Comparison of ENCODE assay signal across 1 cellular context in the genomic region with DNA sequence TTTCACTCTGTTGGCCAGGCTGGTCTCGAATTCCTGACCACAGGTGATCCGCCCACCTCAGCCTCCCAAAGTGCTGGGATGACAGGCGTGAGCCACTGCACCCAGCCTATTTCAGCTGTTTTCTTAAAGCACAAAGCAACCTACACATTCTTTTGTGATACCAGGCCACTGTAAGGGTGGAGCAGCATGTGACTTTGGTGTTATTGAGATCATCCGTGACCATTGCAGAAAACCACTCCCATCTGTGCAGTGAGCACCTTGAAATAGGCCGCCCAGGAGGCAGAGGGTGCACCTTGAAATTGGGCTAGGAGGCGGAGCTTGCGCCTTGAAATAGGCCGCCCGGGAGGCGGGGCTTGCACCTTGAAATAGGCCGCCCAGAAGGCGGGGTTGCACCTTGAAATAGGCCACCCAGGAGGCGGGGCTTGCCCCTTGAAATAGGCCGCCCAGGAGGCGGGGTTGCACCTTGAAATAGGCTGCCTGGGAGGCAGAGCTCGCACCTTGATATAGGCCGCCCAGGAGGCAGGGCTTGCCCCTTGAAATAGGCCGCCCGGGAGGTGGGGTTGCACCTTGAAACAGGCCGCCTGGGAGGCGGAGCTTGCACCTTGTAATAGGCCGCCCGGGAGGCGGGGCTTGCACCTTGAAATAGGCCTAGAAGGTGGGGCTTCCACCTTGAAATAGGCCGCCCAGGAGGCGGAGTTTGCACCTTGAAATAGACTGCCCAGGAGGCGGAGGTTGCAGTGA.
A peak's percentile ranks its signal among the peaks of the same experiment; 100 is the strongest.
TF ChIP-seq lines count a peak whose summit lies in the region.

No MANE protein-coding gene starts in this region.

TF ChIP-seq in HepG2, 621 proteins besides CTCF, POLR2A, EP300 and RAD21 (continued from another document):
- TF ChIP-seq DRAP1 (CRISPR knock-in tag; IDR thresholded peaks at IDR 0.05), result peak; percentile 50
- no peak for TF ChIP-seq U2AF2 (IDR thresholded peaks at IDR 0.05; ENCODE audit: low read depth, low read length)
- TF ChIP-seq SMAD1 (CRISPR knock-in tag; IDR thresholded peaks at IDR 0.05; ENCODE audit: borderline replicate concordance, low read depth), result no peak
- TF ChIP-seq, protein P1, sequence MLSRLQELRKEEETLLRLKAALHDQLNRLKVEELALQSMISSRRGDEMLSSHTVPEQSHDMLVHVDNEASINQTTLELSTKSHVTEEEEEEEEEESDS (CRISPR knock-in tag; IDR thresholded peaks at IDR 0.05; ENCODE audit: borderline replicate concordance), result no peak
- TF ChIP-seq ZNF207 (IDR thresholded peaks at IDR 0.05; ENCODE audit: borderline replicate concordance), result no peak
